ENCODE assay signal across 25 cellular contexts in genomic region chr1:9271861-9272595, GRCh38. TPM values are rescaled to one million over a fixed set of nuclear protein-coding genes. Genes with fewer than 3 reads are reported as not detected.
DNase-seq lines count a peak whose midpoint lies in the region; ATAC-seq, FAIRE-seq and TF ChIP-seq lines count a peak whose summit lies in the region.
"Had no signal": no experiment of that assay in that cellular context is flagged by ENCODE, and none has a peak within 500 bp of the region (broad histone marks: within the 10 kb centered on the region; RNA-seq: fewer than 3 reads in every experiment).

No MANE protein-coding gene starts in this region.

- no peak for FAIRE-seq in HepG2 (lab: Jason Lieb, UNC)
- FAIRE-seq: A549, GM12878 had no signal

- H3K18ac ChIP-seq in neuronal stem cell (ENCODE audit: low read length): peak overlapping the region; percentile 49

- peaks cover 0 to 7% of the 10 kb centered on the region in 2 experiments; a peak in 1 of 3 replicates for H3K36me3 ChIP-seq in HEK293 (ENCODE audit: control insufficient read depth in 2 of 2, insufficient read depth in 1 of 2, low read length in 2 of 2)
- H3K36me3 ChIP-seq in HepG2 (replicated peaks in 1 of 2; ENCODE audit: control insufficient read depth in 1 of 2, insufficient read depth in 2 of 2, low read length in 2 of 2): no peaks in the 10 kb centered on the region
- H3K36me3 ChIP-seq in neuronal stem cell (replicated peaks in 1 of 2; ENCODE audit: control insufficient read depth in 2 of 2, insufficient read depth in 2 of 2, low read length in 2 of 2): no peaks in the 10 kb centered on the region
- no peaks in the 10 kb centered on the region for H3K36me3 ChIP-seq in mucosa of descending colon (ENCODE audit: low read depth)
- H3K36me3 ChIP-seq: HAP-1 had no signal

- no peak overlapping the region for H2BK5ac ChIP-seq in neuronal stem cell (ENCODE audit: low read length)

- TF ChIP-seq EP300 in HepG2 (IDR thresholded peaks at IDR 0.05; ENCODE audit: low read depth in 2 of 2, low read length in 2 of 2) (no peak), HepG2 (CRISPR knock-in tag; IDR thresholded peaks at IDR 0.05; ENCODE audit: borderline replicate concordance) (no peak)

- no peak overlapping the region for H4K8ac ChIP-seq in neuronal stem cell (ENCODE audit: low read depth, low read length)

- peak overlapping the region; percentile 13 for H3K23ac ChIP-seq in neuronal stem cell (ENCODE audit: low read depth, low read length, poor library complexity)

- H2AFZ ChIP-seq in HepG2 (ENCODE audit: low read length): no peak overlapping the region
- H2AFZ ChIP-seq in neuronal stem cell (ENCODE audit: low read length): no peak overlapping the region
- H2AFZ ChIP-seq: GM23338 had no signal

- no peak for DNase-seq in RWPE1 (ENCODE audit: low spot score)
- no peak for DNase-seq in HepG2 (ENCODE audit: low spot score)
- no peak for DNase-seq in neuronal stem cell (ENCODE audit: low spot score)
- DNase-seq in mucosa of descending colon: no peak
- no peak for DNase-seq in NOMO-1 treated with dmso at 0.1 percent for 144 hours (lab: John Stamatoyannopoulos, UW; ENCODE audit: unreplicated experiment)
- no peak for DNase-seq in H4 (ENCODE audit: low spot score)
- DNase-seq: AML-193; CD8-positive, alpha-beta T cell; DMS 273 treated with DMSO at 0.1 percent for 48 hours; DMS79; EL; GDM1; MM.1S; NCI-H1694; NCI-H2029 treated with DMSO at 0.1 percent for 48 hours; NCI-H2227 treated with DMSO at 0.1 percent for 48 hours; NCI-H526 treated with DMSO at 0.1 percent for 48 hours; SHP77 had no signal

- no peaks in the 10 kb centered on the region for H3K79me2 ChIP-seq in HepG2 (ENCODE audit: insufficient read depth, low read length)

- H3K79me1 ChIP-seq in neuronal stem cell (ENCODE audit: low read depth, low read length): peaks cover 2% of the 10 kb centered on the region

- no TSS peak for BruUV-seq in HepG2 (replicated peaks; lab: Mats Ljungman, UMichigan)

- no peaks in the 10 kb centered on the region for H4K20me1 ChIP-seq in HepG2 (ENCODE audit: insufficient read depth, low read length)

- no peak for TF ChIP-seq POLR2A in HepG2 (IDR thresholded peaks at IDR 0.05; ENCODE audit: insufficient read depth in 1 of 2, low read depth in 2 of 2, low read length in 2 of 2)

- peak overlapping the region; percentile 67 for H3K14ac ChIP-seq in neuronal stem cell (ENCODE audit: low read length)

- H3K9ac ChIP-seq in HepG2 (ENCODE audit: insufficient read depth, low read depth, low read length): no peak overlapping the region
- H3K9ac ChIP-seq in neuronal stem cell (ENCODE audit: low read depth, low read length, poor library complexity): peak overlapping the region; percentile 51
- H3K9ac ChIP-seq: KMS-11 had no signal

- no peaks in the 10 kb centered on the region for H3K27me3 ChIP-seq in HepG2 (ENCODE audit: control insufficient read depth in 1 of 2, insufficient read depth in 2 of 2, low read length in 2 of 2)
- no peaks in the 10 kb centered on the region for H3K27me3 ChIP-seq in neuronal stem cell (ENCODE audit: control insufficient read depth in 3 of 3, insufficient read depth in 3 of 3, low read depth in 1 of 3, low read length in 3 of 3)

- H3K9me3 ChIP-seq in HEK293 (ENCODE audit: control insufficient read depth, insufficient read depth, low read depth, low read length): no peaks in the 10 kb centered on the region
- H3K9me3 ChIP-seq in HepG2 (ENCODE audit: low read length): no peaks in the 10 kb centered on the region
- H3K9me3 ChIP-seq in neuronal stem cell (replicated peaks in 1 of 2; ENCODE audit: control insufficient read depth in 2 of 2, insufficient read depth in 1 of 2, low read depth in 1 of 2, low read length in 2 of 2): no peaks in the 10 kb centered on the region
- no peaks in the 10 kb centered on the region for H3K9me3 ChIP-seq in mucosa of descending colon
- H3K9me3 ChIP-seq: A549, HAP-1 had no signal

- no peak for TF ChIP-seq RAD21 in HepG2 (CRISPR knock-in tag; IDR thresholded peaks at IDR 0.05)

- peaks cover 9% of the 10 kb centered on the region for H3K4me1 ChIP-seq in HEK293 (ENCODE audit: control insufficient read depth, insufficient read depth, low read length)
- H3K4me1 ChIP-seq in HepG2 (ENCODE audit: insufficient read depth, low read length): peaks cover 13% of the 10 kb centered on the region
- peaks cover 5 to 25% of the 10 kb centered on the region in 2 donors for H3K4me1 ChIP-seq in neuronal stem cell (ENCODE audit: control insufficient read depth in 2 of 2, insufficient read depth in 1 of 2, low read depth in 1 of 2, low read length in 2 of 2)
- peaks cover 3% of the 10 kb centered on the region for H3K4me1 ChIP-seq in mucosa of descending colon (ENCODE audit: low read depth)

- H2BK12ac ChIP-seq in neuronal stem cell (ENCODE audit: low read length): no peak overlapping the region

- no peak overlapping the region for H4K91ac ChIP-seq in neuronal stem cell (ENCODE audit: low read depth, low read length, poor library complexity)

- no peak overlapping the region for H3K27ac ChIP-seq in HEK293 (ENCODE audit: extremely low read depth, low read depth, low read length)
- peak overlapping the region; percentile 8; the same call in 1 of the 2 replicates for H3K27ac ChIP-seq in RWPE1
- H3K27ac ChIP-seq in HepG2 (ENCODE audit: extremely low read length, insufficient read depth, low read length): no peak overlapping the region
- no peak overlapping the region for H3K27ac ChIP-seq in neuronal stem cell (replicated peaks; ENCODE audit: low read length)
- H3K27ac ChIP-seq: A549, C4-2B, KMS-11 had no signal

- CTCF ChIA-PET in HEK293 (lab: Yijun Ruan, JAX): interaction anchor here (0.6 to 1.3 kb wide), 5 partner anchors 162 to 219 kb away, joined by 3 to 6 read pairs (median 3); no protein-coding TSS in a partner anchor
- CTCF ChIA-PET in RWPE1 (lab: Yijun Ruan, JAX): interaction anchor here (0.5 to 0.6 kb wide), 2 partner anchors 17 to 1605 kb away, joined by 4 to 6 read pairs; no protein-coding TSS in a partner anchor
- CTCF ChIA-PET in HepG2 (lab: Yijun Ruan, JAX; ENCODE audit: low intra/inter-chr PET ratio, low total read pairs): no interaction called here

- intact Hi-C loops in HepG2 (cut with micrococcal nuclease; ENCODE audit: unreplicated experiment) (no loop called here), mucosa of descending colon (cut with DNase I, micrococcal nuclease) (no loop called here)

- ATAC-seq in HepG2 (no peak), mucosa of descending colon (no peak)
- ATAC-seq: A549; CD8-positive, alpha-beta T cell; GM12878; GM23338 had no signal

- peak overlapping the region; percentile 28 for H2BK15ac ChIP-seq in neuronal stem cell (ENCODE audit: low read length)

- POLR2A ChIA-PET in HEK293 (lab: Yijun Ruan, JAX): no interaction called here
- POLR2A ChIA-PET in RWPE1 (lab: Yijun Ruan, JAX; ENCODE audit: low non-redundant PET): no interaction called here
- POLR2A ChIA-PET in HepG2 (lab: Yijun Ruan, JAX): no interaction called here

- no peak overlapping the region for H2BK120ac ChIP-seq in neuronal stem cell (ENCODE audit: low read depth, low read length)

- TF ChIP-seq CTCF in HEK293 (tag by site-specific recombination; IDR thresholded peaks at IDR 0.05) (no peak), RWPE1 (conservative IDR thresholded peaks at IDR 0.05; ENCODE audit: low read depth) (no peak), HepG2 (CRISPR knock-in tag; IDR thresholded peaks at IDR 0.05) (no peak), mucosa of descending colon (IDR thresholded peaks at IDR 0.05) (no peak)

- H3K4ac ChIP-seq in neuronal stem cell (ENCODE audit: low read length): no peak overlapping the region

- H2AK5ac ChIP-seq in neuronal stem cell (ENCODE audit: low read depth, low read length): no peak overlapping the region

- in situ Hi-C loops in HepG2 (cut with HindIII; ENCODE audit: extremely low pct_ligation_motif_present, low pct_unique_long_range_greater_than_20kb): no loop called here

- H3K4me2 ChIP-seq in HepG2 (ENCODE audit: low read depth, low read length) (no peak overlapping the region), neuronal stem cell (ENCODE audit: insufficient read depth, low read length, poor library complexity, severe bottlenecking) (no peak overlapping the region)
- H3K4me2 ChIP-seq: A549, GM23338, KMS-11 had no signal

- no peak overlapping the region for H3K4me3 ChIP-seq in HEK293 (ENCODE audit: low read depth, low read length)
- H3K4me3 ChIP-seq in HepG2 (replicated peaks in 1 of 3; ENCODE audit: insufficient read depth in 1 of 3, low read depth in 2 of 3, low read length in 3 of 3): no peak overlapping the region
- no peak overlapping the region for H3K4me3 ChIP-seq in neuronal stem cell (ENCODE audit: low read length in 2 of 2)
- H3K4me3 ChIP-seq in mucosa of descending colon: no peak overlapping the region
- H3K4me3 ChIP-seq: A549, GM12878, GM23338, HAP-1 had no signal

- 100% methylated on average over 7 of the region's 24 CpGs for WGBS in HepG2 (ENCODE audit: low lambda C conversion rate)
- WGBS in neuronal stem cell (ENCODE audit: extremely low coverage in 2 of 2, insufficient read length in 2 of 2, insufficient replicate concordance in 1 of 2), 2 donors: no CpG with 5 or more reads among the region's 24 CpGs

RNA-seq across cellular contexts. Expression of gene SPSB1, which starts 20.7 kb away (rescaled TPM):
- 5.0 and 7.1 TPM in 2 replicates for total RNA-seq in HepG2 (2016; rRNA removed; fragmentation: Illumina TruSeq; extraction: Trizol)
- 2.4 and 2.5 TPM in 2 replicates for total RNA-seq in HepG2 (2016; cell fraction: cytosol; rRNA removed; fragmentation: Illumina TruSeq; extraction: Trizol; ENCODE audit: low read depth)
- total RNA-seq in HepG2 (2016; cell fraction: insoluble cytoplasmic fraction; rRNA removed; fragmentation: Illumina TruSeq; extraction: Trizol): 5.2 and 5.8 TPM in 2 replicates
- total RNA-seq in HepG2 (2016; cell fraction: membrane; rRNA removed; fragmentation: Illumina TruSeq; extraction: Trizol): 4.4 and 5.9 TPM in 2 replicates
- 4.3 and 4.4 TPM in 2 replicates for total RNA-seq in HepG2 (2016; cell fraction: nucleus; rRNA removed; fragmentation: Illumina TruSeq; extraction: Trizol)
- 8.0 and 10.9 TPM in 2 replicates for polyA plus RNA-seq in HepG2 (2011; rRNA removed)
- polyA plus RNA-seq in HepG2 (2011; cell fraction: cytosol; rRNA removed): 8.1 and 8.5 TPM in 2 replicates
- polyA plus RNA-seq in HepG2 (2011; cell fraction: nucleus; rRNA removed): 5.1 TPM in 2 replicates
- polyA plus RNA-seq in HepG2 (2012): 4.0 and 7.7 TPM in 2 replicates
- polyA plus RNA-seq in HepG2 (2016; cell fraction: cytosol; fragmentation: Illumina TruSeq; extraction: Trizol; ENCODE audit: low read depth): 1.9 and 2.2 TPM in 2 replicates
- 7.3 and 7.8 TPM in 2 replicates for polyA plus RNA-seq in HepG2 (2016; cell fraction: insoluble cytoplasmic fraction; fragmentation: Illumina TruSeq; extraction: Trizol; ENCODE audit: low read depth)
- 3.9 and 4.2 TPM in 2 replicates for polyA plus RNA-seq in HepG2 (2016; cell fraction: membrane; fragmentation: Illumina TruSeq; extraction: Trizol; ENCODE audit: low read depth)
- 3.9 and 4.4 TPM in 2 replicates for polyA plus RNA-seq in HepG2 (2016; cell fraction: nucleus; fragmentation: Illumina TruSeq; extraction: Trizol; ENCODE audit: insufficient read depth, low read depth)
- polyA minus RNA-seq in HepG2 (2011; rRNA and poly(A)+ RNA removed; ENCODE audit: low replicate concordance): 9.2 and 17.1 TPM in 2 replicates
- polyA minus RNA-seq in HepG2 (2011; cell fraction: cytosol; rRNA and poly(A)+ RNA removed): 3.6 and 6.4 TPM in 2 replicates
- polyA minus RNA-seq in HepG2 (2011; cell fraction: nucleus; rRNA and poly(A)+ RNA removed): 3.1 and 4.2 TPM in 2 replicates
- polyA plus RNA-seq in neuronal stem cell (2013, experiment 1 of 2): 5.2 TPM
- polyA plus RNA-seq in neuronal stem cell (2013, experiment 2 of 2): 5.1 TPM
- total RNA-seq in mucosa of descending colon: 10 to 100 TPM; 22.1 to 35.5 (median 26.1) TPM
- 10.6 and 12.2 TPM in 2 replicates for total RNA-seq in H4 (2014; rRNA removed; shearing (Covaris generic))

RNA-seq across cellular contexts. Expression of gene H6PD, which starts 37.5 kb away (rescaled TPM):
- total RNA-seq in HepG2 (2016; rRNA removed; fragmentation: Illumina TruSeq; extraction: Trizol) (6.3 and 9.3 TPM in 2 replicates), mucosa of descending colon (10 to 100 TPM; 27.6 to 35.3 (median 31.9) TPM)
- 0.79 and 0.81 TPM in 2 replicates for total RNA-seq in HepG2 (2016; cell fraction: cytosol; rRNA removed; fragmentation: Illumina TruSeq; extraction: Trizol; ENCODE audit: low read depth)
- total RNA-seq in HepG2 (2016; cell fraction: insoluble cytoplasmic fraction; rRNA removed; fragmentation: Illumina TruSeq; extraction: Trizol): 5.4 and 9.4 TPM in 2 replicates
- 2.5 TPM in 2 replicates for total RNA-seq in HepG2 (2016; cell fraction: membrane; rRNA removed; fragmentation: Illumina TruSeq; extraction: Trizol)
- total RNA-seq in HepG2 (2016; cell fraction: nucleus; rRNA removed; fragmentation: Illumina TruSeq; extraction: Trizol): 10.0 and 12.1 TPM in 2 replicates
- 14.1 and 21.5 TPM in 2 replicates for polyA plus RNA-seq in HepG2 (2011; rRNA removed)
- polyA plus RNA-seq in HepG2 (2011; cell fraction: cytosol; rRNA removed): 13.3 and 14.5 TPM in 2 replicates
- polyA plus RNA-seq in HepG2 (2011; cell fraction: nucleus; rRNA removed): 26.3 and 26.5 TPM in 2 replicates
- 10.8 and 11.1 TPM in 2 replicates for polyA plus RNA-seq in HepG2 (2012)
- 0.36 TPM in 2 replicates for polyA plus RNA-seq in HepG2 (2016; cell fraction: cytosol; fragmentation: Illumina TruSeq; extraction: Trizol; ENCODE audit: low read depth)
- 4.2 and 4.6 TPM in 2 replicates for polyA plus RNA-seq in HepG2 (2016; cell fraction: insoluble cytoplasmic fraction; fragmentation: Illumina TruSeq; extraction: Trizol; ENCODE audit: low read depth)
- 0.93 and 0.94 TPM in 2 replicates for polyA plus RNA-seq in HepG2 (2016; cell fraction: membrane; fragmentation: Illumina TruSeq; extraction: Trizol; ENCODE audit: low read depth)
- polyA plus RNA-seq in HepG2 (2016; cell fraction: nucleus; fragmentation: Illumina TruSeq; extraction: Trizol; ENCODE audit: insufficient read depth, low read depth): 15.4 and 16.8 TPM in 2 replicates
- 2.9 and 31.0 TPM in 2 replicates for polyA minus RNA-seq in HepG2 (2011; rRNA and poly(A)+ RNA removed; ENCODE audit: low replicate concordance)
- 14.3 and 18.7 TPM in 2 replicates for polyA minus RNA-seq in HepG2 (2011; cell fraction: cytosol; rRNA and poly(A)+ RNA removed)
- polyA minus RNA-seq in HepG2 (2011; cell fraction: nucleus; rRNA and poly(A)+ RNA removed): 7.9 and 11.3 TPM in 2 replicates
- polyA plus RNA-seq in neuronal stem cell (2013, experiment 1 of 2): 14.1 TPM
- polyA plus RNA-seq in neuronal stem cell (2013, experiment 2 of 2): 15.0 TPM
- total RNA-seq in H4 (2014; rRNA removed; shearing (Covaris generic)): 10.0 and 10.3 TPM in 2 replicates
